Comparison of ENCODE assay signal across 16 cellular contexts in genomic region chr4:7266525-7267292, GRCh38.
DNase-seq lines count a peak whose midpoint lies in the region; ATAC-seq and TF ChIP-seq lines count a peak whose summit lies in the region.
"Had no signal": no experiment of that assay in that cellular context is flagged by ENCODE, and none has a peak within 500 bp of the region (broad histone marks: within the 10 kb centered on the region; RNA-seq: fewer than 3 reads in every experiment).

No MANE protein-coding gene starts in this region.

- H3K9me3 Mint-ChIP-seq in MCF 10A (ENCODE audit: unreplicated experiment): no peaks in the 10 kb centered on the region
- H3K9me3 Mint-ChIP-seq in CD14-positive monocyte: peaks cover 0 to 2% (median 0%) of the 10 kb centered on the region in 7 donors
- H3K9me3 Mint-ChIP-seq: effector memory CD8-positive, alpha-beta T cell; stimulated activated naive B cell treated with anti-CD40 and anti-IgM and Interleukin-4, amounts not matched to agents 10 μg/mL and 1 μg/mL and 100 μg/mL, for 72 hours had no signal

- no peaks in the 10 kb centered on the region for H3K36me3 ChIP-seq in breast epithelium
- H3K36me3 ChIP-seq: HAP-1 had no signal

- H3K4me1 Mint-ChIP-seq in MCF 10A (ENCODE audit: insufficient read depth, unreplicated experiment) (peaks cover 6% of the 10 kb centered on the region), CD14-positive monocyte (no peaks in the 10 kb centered on the region)
- H3K4me1 Mint-ChIP-seq: stimulated activated naive B cell treated with anti-CD40 and anti-IgM and Interleukin-4, amounts not matched to agents 10 μg/mL and 1 μg/mL and 100 μg/mL, for 72 hours had no signal

- H3K36me3 Mint-ChIP-seq in MCF 10A (ENCODE audit: insufficient read depth, unreplicated experiment): no peaks in the 10 kb centered on the region
- no peaks in the 10 kb centered on the region for H3K36me3 Mint-ChIP-seq in CD14-positive monocyte
- H3K36me3 Mint-ChIP-seq: stimulated activated naive B cell treated with anti-CD40 and anti-IgM and Interleukin-4, amounts not matched to agents 10 μg/mL and 1 μg/mL and 100 μg/mL, for 72 hours had no signal

- no peaks in the 10 kb centered on the region for H3K9me3 ChIP-seq in breast epithelium
- H3K9me3 ChIP-seq: HAP-1 had no signal

- CTCF ChIA-PET in MCF 10A (lab: Yijun Ruan, JAX): interaction anchor here (0.6 kb wide), 1 partner anchor 10 kb away, joined by 3 read pairs; no protein-coding TSS in a partner anchor

- H3K27me3 Mint-ChIP-seq in MCF 10A (ENCODE audit: insufficient read depth, unreplicated experiment): peaks cover 11% of the 10 kb centered on the region
- H3K27me3 Mint-ChIP-seq in CD14-positive monocyte (ENCODE audit: low read depth in 3 of 3): peaks cover 6 to 11% (median 8%) of the 10 kb centered on the region in 3 donors

- H3K27ac Mint-ChIP-seq in MCF 10A (ENCODE audit: low read depth, unreplicated experiment) (no peak overlapping the region), CD14-positive monocyte (peak overlapping the region in 1 of 7 donors; percentile 13)
- H3K27ac Mint-ChIP-seq: effector memory CD8-positive, alpha-beta T cell; stimulated activated naive B cell treated with anti-CD40 and anti-IgM and Interleukin-4, amounts not matched to agents 10 μg/mL and 1 μg/mL and 100 μg/mL, for 72 hours had no signal

- BruUV-seq in MCF 10A (replicated peaks; lab: Mats Ljungman, UMichigan): no TSS peak

- intact Hi-C loops in MCF 10A (cut with micrococcal nuclease) (no loop called here), breast epithelium (cut with DNase I; ENCODE audit: low total_unique reads) (no loop called here), CD14-positive monocyte (cut with micrococcal nuclease) (no loop called here)

- no peak overlapping the region for H3K4me3 Mint-ChIP-seq in MCF 10A (ENCODE audit: unreplicated experiment)
- H3K4me3 Mint-ChIP-seq in CD14-positive monocyte: no peak overlapping the region
- H3K4me3 Mint-ChIP-seq: effector memory CD8-positive, alpha-beta T cell; stimulated activated naive B cell treated with anti-CD40 and anti-IgM and Interleukin-4, amounts not matched to agents 10 μg/mL and 1 μg/mL and 100 μg/mL, for 72 hours had no signal

- DNase-seq in MCF 10A (ENCODE audit: unreplicated experiment) (peak; percentile 54), breast epithelium (ENCODE audit: low spot score in 2 of 2) (no peak), T1000 (lab: John Stamatoyannopoulos, UW) (peak; percentile 75), foreskin melanocyte (peak; percentile 30), stromal cell of bone marrow (ENCODE audit: low read depth) (peak; percentile 57), SKM-1 (lab: John Stamatoyannopoulos, UW; ENCODE audit: unreplicated experiment) (no peak), CD14-positive monocyte (ENCODE audit: low spot score) (no peak)
- DNase-seq: activated T-cell treated with anti-CD3 and anti-CD28 coated beads, Interleukin-2, amount 50 U/mL, for 48 hours; effector memory CD8-positive, alpha-beta T cell; NCI-H2227 treated with DMSO at 0.1 percent for 48 hours; stimulated activated naive B cell treated with anti-CD40 and anti-IgM and Interleukin-4, amounts not matched to agents 10 μg/mL and 1 μg/mL and 100 μg/mL, for 72 hours; T-helper 9 cell had no signal

- H3K27ac ChIP-seq in breast epithelium: no peak overlapping the region
- H3K27ac ChIP-seq: HL-60, skin epidermis had no signal

- no peaks in the 10 kb centered on the region for H3K4me1 ChIP-seq in breast epithelium
- H3K4me1 ChIP-seq: HAP-1 had no signal

- H3K27me3 ChIP-seq in breast epithelium: peaks cover 0 to 5% of the 10 kb centered on the region in 2 donors

- no peak for ATAC-seq in GM21447 (IDR thresholded peaks at IDR 0.05; ENCODE audit: unreplicated experiment)
- ATAC-seq: effector memory CD8-positive, alpha-beta T cell; stimulated activated naive B cell treated with anti-CD40 and anti-IgM and Interleukin-4, amounts not matched to agents 10 μg/mL and 1 μg/mL and 100 μg/mL, for 72 hours had no signal

- no peak for TF ChIP-seq POLR2A in breast epithelium (IDR thresholded peaks at IDR 0.05)

- H3K4me3 ChIP-seq in breast epithelium: no peak overlapping the region
- H3K4me3 ChIP-seq: HAP-1, skin epidermis had no signal

- TF ChIP-seq CTCF in MCF 10A (IDR thresholded peaks at IDR 0.05; ENCODE audit: unreplicated experiment) (no peak), breast epithelium (IDR thresholded peaks at IDR 0.05) (no peak), CD14-positive monocyte (IDR thresholded peaks at IDR 0.05) (no peak)

- POLR2A ChIA-PET in MCF 10A (lab: Yijun Ruan, JAX): interaction anchor here (0.7 kb wide), 2 partner anchors 9 to 21 kb away, joined by 3 to 5 read pairs; no protein-coding TSS in a partner anchor

Comparison
In these comparisons a context has a peak if more than half of its experiments do, and no peak if none do; other contexts are left out.
1. DNase-seq: peak in MCF 10A (single experiment), T1000 (single experiment), foreskin melanocyte (single experiment) and stromal cell of bone marrow (single experiment); none in breast epithelium (0 of 2), SKM-1 (single experiment) and CD14-positive monocyte (single experiment).